In genomic region chr20:57657537-57658446, GRCh38 we compare ENCODE assay signal across 9 cellular contexts. TPM values are rescaled to one million over a fixed set of nuclear protein-coding genes. Genes with fewer than 3 reads are reported as not detected.
A peak's percentile ranks its signal among the peaks of the same experiment; 100 is the strongest.
DNase-seq lines count a peak whose midpoint lies in the region; ATAC-seq lines count a peak whose summit lies in the region.
"Had no signal": no experiment of that assay in that cellular context is flagged by ENCODE, and none has a peak within 500 bp of the region (broad histone marks: within the 10 kb centered on the region; RNA-seq: fewer than 3 reads in every experiment).

No MANE protein-coding gene starts in this region.

- ATAC-seq in right cardiac atrium: peak; percentile 59 to 73
- peak; percentile 32 for ATAC-seq in stimulated activated naive CD8-positive, alpha-beta T cell treated with anti-CD3 and anti-CD28 coated beads, Interleukin-15, Interleukin-2, amounts not matched to agents 100 U/mL and 50 U/mL, for 24 hours

- DNase-seq in NCI-H1105 treated with DMSO at 0.1 percent for 48 hours (lab: John Stamatoyannopoulos, UW) (peak; percentile 86), right cardiac atrium (peak; percentile 56 to 75 (median 71)), cortex of kidney (lab: John Stamatoyannopoulos, UW) (no peak), NCI-H446 (lab: John Stamatoyannopoulos, UW) (no peak), SKM-1 (lab: John Stamatoyannopoulos, UW; ENCODE audit: unreplicated experiment) (no peak), dedifferentiated amniotic fluid mesenchymal stem cell (ENCODE audit: extremely low spot score) (no peak)
- DNase-seq in activated T-cell treated with anti-CD3 and anti-CD28 coated beads, Interleukin-2, amount 50 U/mL, for 24 hours: peak; percentile 65
- peak; percentile 53 for DNase-seq in stimulated activated naive CD8-positive, alpha-beta T cell treated with anti-CD3 and anti-CD28 coated beads, Interleukin-15, Interleukin-2, amounts not matched to agents 100 U/mL and 50 U/mL, for 24 hours

- H3K4me3 ChIP-seq in right cardiac atrium (ENCODE audit: low read length): no peak overlapping the region

- H3K27ac Mint-ChIP-seq in activated T-cell treated with anti-CD3 and anti-CD28 coated beads, Interleukin-2, amount 50 U/mL, for 24 hours: peak overlapping the region; percentile 71

- H3K4me1 ChIP-seq in right cardiac atrium (ENCODE audit: control insufficient read depth, insufficient read depth, low read length): no peaks in the 10 kb centered on the region

- H3K4me1 Mint-ChIP-seq in activated T-cell treated with anti-CD3 and anti-CD28 coated beads, Interleukin-2, amount 50 U/mL, for 24 hours (ENCODE audit: low read depth): peaks cover 22% of the 10 kb centered on the region

- H3K9me3 Mint-ChIP-seq in activated T-cell treated with anti-CD3 and anti-CD28 coated beads, Interleukin-2, amount 50 U/mL, for 24 hours: no peaks in the 10 kb centered on the region
- H3K9me3 Mint-ChIP-seq: neural crest cell had no signal

- WGBS in right cardiac atrium: 74% methylated on average over 36 of the region's 36 CpGs

- no peaks in the 10 kb centered on the region for H3K27me3 Mint-ChIP-seq in activated T-cell treated with anti-CD3 and anti-CD28 coated beads, Interleukin-2, amount 50 U/mL, for 24 hours

- no peaks in the 10 kb centered on the region for H3K27me3 ChIP-seq in right cardiac atrium (ENCODE audit: control insufficient read depth, insufficient read depth)

- H3K27ac ChIP-seq in right cardiac atrium (ENCODE audit: low read length): no peak overlapping the region

- no peak overlapping the region for H3K4me3 Mint-ChIP-seq in activated T-cell treated with anti-CD3 and anti-CD28 coated beads, Interleukin-2, amount 50 U/mL, for 24 hours
- H3K4me3 Mint-ChIP-seq: neural crest cell had no signal

- intact Hi-C loops in right cardiac atrium (cut with DNase I): loop anchor here in 2 of 4 donors (10.0 kb wide), 4 partner anchors 47 to 527 kb away; no protein-coding TSS in a partner anchor

- peaks cover 14% of the 10 kb centered on the region for H3K36me3 Mint-ChIP-seq in activated T-cell treated with anti-CD3 and anti-CD28 coated beads, Interleukin-2, amount 50 U/mL, for 24 hours (ENCODE audit: low read depth)

- H3K9me3 ChIP-seq in right cardiac atrium (ENCODE audit: control insufficient read depth, low read length): no peaks in the 10 kb centered on the region

RNA-seq across cellular contexts. Expression of gene ZBP1, which starts 37.6 kb away (rescaled TPM):
- total RNA-seq in right cardiac atrium: under 1 TPM in 2 of 4 donors, not detected in 2; 0.23 to 0.38 TPM
- polyA plus RNA-seq in right cardiac atrium: 0.16 TPM
- total RNA-seq: neural crest cell had no signal

RNA-seq across cellular contexts. Expression of gene PMEPA1, which starts 52.0 kb away (rescaled TPM):
- total RNA-seq in right cardiac atrium: 10 to 100 TPM; 31.7 to 82.0 (median 44.3) TPM
- 17.3 TPM for polyA plus RNA-seq in right cardiac atrium

Comparison
In these comparisons a context has a peak if more than half of its experiments do, and no peak if none do; other contexts are left out.
1. DNase-seq: peak in NCI-H1105 treated with DMSO at 0.1 percent for 48 hours (single experiment), activated T-cell treated with anti-CD3 and anti-CD28 coated beads, Interleukin-2, amount 50 U/mL, for 24 hours (single experiment), right cardiac atrium (3 of 3) and stimulated activated naive CD8-positive, alpha-beta T cell treated with anti-CD3 and anti-CD28 coated beads, Interleukin-15, Interleukin-2, amounts not matched to agents 100 U/mL and 50 U/mL, for 24 hours (single experiment); none in cortex of kidney (single experiment), NCI-H446 (0 of 2), SKM-1 (single experiment) and dedifferentiated amniotic fluid mesenchymal stem cell (single experiment).